ENCODE assay signal across 15 cellular contexts in the genomic region with DNA sequence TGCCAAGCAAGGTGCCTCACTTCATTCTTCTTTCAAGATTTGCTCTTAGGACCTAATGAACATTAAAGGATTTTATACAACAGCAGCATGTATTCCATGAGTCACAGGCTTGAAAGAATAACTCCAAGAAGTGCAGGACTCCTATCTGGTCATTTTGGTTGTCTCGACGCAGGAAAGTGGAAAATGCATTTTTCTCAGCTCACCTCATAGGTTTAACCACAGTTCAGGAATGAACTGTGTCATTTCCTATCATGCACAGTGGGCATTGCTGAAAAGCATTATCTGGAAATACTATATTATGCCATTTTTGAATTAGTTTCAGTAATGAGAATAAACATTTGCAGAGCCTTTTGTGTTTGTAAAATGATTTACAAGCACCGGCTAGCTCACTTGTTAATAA.
DNase-seq lines count a peak whose midpoint lies in the region; ATAC-seq and TF ChIP-seq lines count a peak whose summit lies in the region.
"Had no signal": no experiment of that assay in that cellular context is flagged by ENCODE, and none has a peak within 500 bp of the region (broad histone marks: within the 10 kb centered on the region; RNA-seq: fewer than 3 reads in every experiment).

No MANE protein-coding gene starts in this region.

- H3K4me1 Mint-ChIP-seq in osteocyte (ENCODE audit: unreplicated experiment), result peaks cover 22% of the 10 kb centered on the region
- H3K4me1 Mint-ChIP-seq: activated CD4-positive, alpha-beta T cell treated with anti-CD3 and anti-CD28 coated beads, Interleukin-2, amount 10 ng/mL, durations not matched to agents 7 days and 5 days; T-helper 17 cell had no signal

- TF ChIP-seq CTCF in fibroblast of villous mesenchyme (IDR thresholded peaks at IDR 0.05; ENCODE audit: insufficient read depth, low read depth, low read length), result no peak
- TF ChIP-seq CTCF in osteocyte (IDR thresholded peaks at IDR 0.05), result no peak

- ATAC-seq in GM19455 (IDR thresholded peaks at IDR 0.05; ENCODE audit: unreplicated experiment), result no peak
- ATAC-seq: activated T-cell treated with anti-CD3 and anti-CD28 coated beads, Interleukin-2, amount 50 U/mL, for 72 hours; GM12878; T-helper 17 cell had no signal

- no peak overlapping the region for H3K4me3 Mint-ChIP-seq in osteocyte (ENCODE audit: unreplicated experiment)
- H3K4me3 Mint-ChIP-seq: activated CD4-positive, alpha-beta T cell treated with anti-CD3 and anti-CD28 coated beads, Interleukin-2, amount 10 ng/mL, durations not matched to agents 7 days and 5 days; activated T-cell treated with anti-CD3 and anti-CD28 coated beads, Interleukin-2, amount 50 U/mL, for 72 hours; T-helper 17 cell had no signal

- DNase-seq in HCEC 1CT (peak; percentile 24), T1000 (lab: John Stamatoyannopoulos, UW) (peak; percentile 9), fibroblast of villous mesenchyme (ENCODE audit: low read depth) (peak; percentile 28), stromal cell of bone marrow (ENCODE audit: low read depth) (peak; percentile 21), osteocyte (ENCODE audit: extremely low spot score, unreplicated experiment) (no peak), GF-D8 (lab: John Stamatoyannopoulos, UW) (no peak), iPS-NIHi7 (ENCODE audit: extremely low spot score) (no peak)
- DNase-seq: activated CD4-positive, alpha-beta T cell treated with anti-CD3 and anti-CD28 coated beads, Interleukin-2, amount 10 ng/mL, durations not matched to agents 7 days and 5 days; activated T-cell treated with anti-CD3 and anti-CD28 coated beads, Interleukin-2, amount 50 U/mL, for 72 hours; anterior cingulate cortex; hippocampal formation; T-helper 17 cell; tibial artery had no signal

- H3K27me3 Mint-ChIP-seq in osteocyte (ENCODE audit: unreplicated experiment), result no peaks in the 10 kb centered on the region

- H3K27ac Mint-ChIP-seq in osteocyte (ENCODE audit: unreplicated experiment), result no peak overlapping the region
- H3K27ac Mint-ChIP-seq: activated CD4-positive, alpha-beta T cell treated with anti-CD3 and anti-CD28 coated beads, Interleukin-2, amount 10 ng/mL, durations not matched to agents 7 days and 5 days; activated T-cell treated with anti-CD3 and anti-CD28 coated beads, Interleukin-2, amount 50 U/mL, for 72 hours; T-helper 17 cell had no signal

- H3K9me3 Mint-ChIP-seq in osteocyte (ENCODE audit: unreplicated experiment), result no peaks in the 10 kb centered on the region
- H3K9me3 Mint-ChIP-seq: activated CD4-positive, alpha-beta T cell treated with anti-CD3 and anti-CD28 coated beads, Interleukin-2, amount 10 ng/mL, durations not matched to agents 7 days and 5 days; activated T-cell treated with anti-CD3 and anti-CD28 coated beads, Interleukin-2, amount 50 U/mL, for 72 hours had no signal

- no peaks in the 10 kb centered on the region for H3K36me3 Mint-ChIP-seq in osteocyte (ENCODE audit: unreplicated experiment)

- no peak overlapping the region for H3K4me3 ChIP-seq in fibroblast of villous mesenchyme (ENCODE audit: low read depth, low read length)
- H3K4me3 ChIP-seq: GM12878, tibial artery had no signal

Comparison
In these comparisons a context has a peak if more than half of its experiments do, and no peak if none do; other contexts are left out.
1. DNase-seq: peak in HCEC 1CT (single experiment), T1000 (single experiment), fibroblast of villous mesenchyme (single experiment) and stromal cell of bone marrow (single experiment); none in osteocyte (single experiment), GF-D8 (single experiment) and iPS-NIHi7 (single experiment).